ENCODE assay signal across 17 cellular contexts in genomic region chr1:105386489-105386888, GRCh38.
"Had no signal": no experiment of that assay in that cellular context is flagged by ENCODE, and none has a peak within 500 bp of the region (broad histone marks: within the 10 kb centered on the region; RNA-seq: fewer than 3 reads in every experiment).

No MANE protein-coding gene starts in this region.

- H3K36me3 ChIP-seq: neutrophil, pancreas, uterus had no signal

- H3K27ac ChIP-seq: epithelial cell of prostate, neutrophil, pancreas, testis, uterus had no signal

- H3K9me3 ChIP-seq: neutrophil, pancreas, testis, uterus had no signal

- H3K4me3 ChIP-seq: pancreas, smooth muscle cell, testis, uterus had no signal

- H3K27me3 ChIP-seq: neutrophil, pancreas, testis, uterus had no signal

- DNase-seq: activated CD4-positive, alpha-beta T cell treated with anti-CD3 and anti-CD28 coated beads for 1 hour; activated CD4-positive, alpha-beta T cell treated with anti-CD3 and anti-CD28 coated beads, Interleukin-2, amount 50 U/mL, for 1 hour; activated CD8-positive, alpha-beta T cell treated with anti-CD3 and anti-CD28 coated beads, Interleukin-2, amount 10 ng/mL, durations not matched to agents 7 days and 5 days; activated gamma-delta T cell; activated naive CD4-positive, alpha-beta T cell treated with anti-CD3 and anti-CD28 coated beads, Interleukin-2, amount 50 U/mL, for 16 hours; activated naive CD8-positive, alpha-beta T cell treated with anti-CD3 and anti-CD28 coated beads, Interleukin-2, amount 50 U/mL, for 24 hours; cortex of kidney; pancreas; stimulated activated CD4-positive, alpha-beta T cell treated with anti-CD3 and anti-CD28 coated beads, Interleukin-15, amount 100 ng/mL, for 24 hours; testis; trophoblast cell; uterus had no signal

- H3K4me1 ChIP-seq: pancreas, testis, uterus had no signal

- ATAC-seq: activated CD8-positive, alpha-beta T cell treated with anti-CD3 and anti-CD28 coated beads, Interleukin-2, amount 10 ng/mL, durations not matched to agents 7 days and 5 days; activated naive CD8-positive, alpha-beta T cell treated with anti-CD3 and anti-CD28 coated beads, Interleukin-2, amount 50 U/mL, for 24 hours; pancreas; sciatic nerve; stimulated activated memory B cell treated with anti-CD40 and anti-IgM and Interleukin-4, amounts not matched to agents 10 μg/mL and 1 μg/mL and 100 μg/mL, for 72 hours had no signal
